In genomic region chr10:72083234-72084093, GRCh38 we compare ENCODE assay signal across 11 cellular contexts. TPM values are rescaled to one million over a fixed set of nuclear protein-coding genes. Genes with fewer than 3 reads are reported as not detected.
A peak's percentile ranks its signal among the peaks of the same experiment; 100 is the strongest.
DNase-seq lines count a peak whose midpoint lies in the region; ATAC-seq and TF ChIP-seq lines count a peak whose summit lies in the region.
"Had no signal": no experiment of that assay in that cellular context is flagged by ENCODE, and none has a peak within 500 bp of the region (broad histone marks: within the 10 kb centered on the region; RNA-seq: fewer than 3 reads in every experiment).

No MANE protein-coding gene starts in this region.

- intact Hi-C loops in left ventricle myocardium inferior (cut with micrococcal nuclease) (no loop called here), left ventricle myocardium superior (cut with micrococcal nuclease) (no loop called here)
- intact Hi-C loops in activated CD8-positive, alpha-beta T cell treated with anti-CD3 and anti-CD28 coated beads for 36 hours (cut with micrococcal nuclease) = loop anchor here (10.0 kb wide), 1 partner anchor 251 kb away; no protein-coding TSS in a partner anchor

- H3K27ac ChIP-seq in left ventricle myocardium inferior (replicated peaks) = peak overlapping the region; percentile 44
- no peak overlapping the region for H3K27ac ChIP-seq in endodermal cell (ENCODE audit: low read depth, low read length)
- H3K27ac ChIP-seq: SK-N-MC had no signal

- no peak for ATAC-seq in left ventricle myocardium superior
- peak; percentile 3 for ATAC-seq in activated CD8-positive, alpha-beta T cell treated with anti-CD3 and anti-CD28 coated beads for 36 hours
- ATAC-seq in effector memory CD8-positive, alpha-beta T cell (replicated peaks) = peak; percentile 49
- ATAC-seq in stimulated activated naive CD8-positive, alpha-beta T cell treated with anti-CD3 and anti-CD28 coated beads, Interleukin-15, Interleukin-2, amounts not matched to agents 100 U/mL and 50 U/mL, for 24 hours = peak; percentile 1

- H3K4me3 ChIP-seq in left ventricle myocardium inferior (no peak overlapping the region), endodermal cell (ENCODE audit: low read length) (no peak overlapping the region)
- H3K4me3 ChIP-seq: SK-N-MC had no signal

- H3K27me3 ChIP-seq in left ventricle myocardium inferior (ENCODE audit: low read depth) = peaks cover 13% of the 10 kb centered on the region
- H3K27me3 ChIP-seq in endodermal cell (ENCODE audit: control insufficient read depth, insufficient read depth, low read length, poor library complexity, severe bottlenecking) = peaks cover 40% of the 10 kb centered on the region

- peaks cover 49% of the 10 kb centered on the region for H3K36me3 Mint-ChIP-seq in activated CD8-positive, alpha-beta T cell treated with anti-CD3 and anti-CD28 coated beads for 36 hours (ENCODE audit: low read depth)
- H3K36me3 Mint-ChIP-seq in effector memory CD8-positive, alpha-beta T cell (ENCODE audit: insufficient read depth) = peaks cover 100% of the 10 kb centered on the region
- H3K36me3 Mint-ChIP-seq in endodermal cell (ENCODE audit: low read depth) = no peaks in the 10 kb centered on the region

- no peak overlapping the region for H3K9ac ChIP-seq in endodermal cell (ENCODE audit: extremely low read depth, low read length, poor library complexity, severe bottlenecking)

- in situ Hi-C loops in GM13976 (cut with MboI; ENCODE audit: low sequenced_read_pairs, unreplicated experiment) = no loop called here

- H3K36me3 ChIP-seq in left ventricle myocardium inferior (no peaks in the 10 kb centered on the region), endodermal cell (ENCODE audit: control insufficient read depth, insufficient read depth, low read length) (no peaks in the 10 kb centered on the region)

- peak overlapping the region; percentile 96 for H3K4me3 Mint-ChIP-seq in activated CD8-positive, alpha-beta T cell treated with anti-CD3 and anti-CD28 coated beads for 36 hours
- H3K4me3 Mint-ChIP-seq in effector memory CD8-positive, alpha-beta T cell = peak overlapping the region; percentile 94 to 97
- H3K4me3 Mint-ChIP-seq in endodermal cell = no peak overlapping the region

- peaks cover 76% of the 10 kb centered on the region for H3K4me1 Mint-ChIP-seq in activated CD8-positive, alpha-beta T cell treated with anti-CD3 and anti-CD28 coated beads for 36 hours (ENCODE audit: low read depth)
- H3K4me1 Mint-ChIP-seq in effector memory CD8-positive, alpha-beta T cell (ENCODE audit: low read depth in 2 of 2) = peaks cover 76 to 79% of the 10 kb centered on the region in 2 donors
- peaks cover 22% of the 10 kb centered on the region for H3K4me1 Mint-ChIP-seq in endodermal cell

- H3K4me1 ChIP-seq in left ventricle myocardium inferior (peaks cover 35% of the 10 kb centered on the region), endodermal cell (ENCODE audit: control insufficient read depth, insufficient read depth, low read length) (no peaks in the 10 kb centered on the region)

- H3K27me3 Mint-ChIP-seq in activated CD8-positive, alpha-beta T cell treated with anti-CD3 and anti-CD28 coated beads for 36 hours = no peaks in the 10 kb centered on the region
- H3K27me3 Mint-ChIP-seq in effector memory CD8-positive, alpha-beta T cell = no peaks in the 10 kb centered on the region
- peaks cover 38% of the 10 kb centered on the region for H3K27me3 Mint-ChIP-seq in endodermal cell (ENCODE audit: insufficient read depth)

- peak overlapping the region; percentile 68 for H3K27ac Mint-ChIP-seq in activated CD8-positive, alpha-beta T cell treated with anti-CD3 and anti-CD28 coated beads for 36 hours
- H3K27ac Mint-ChIP-seq in effector memory CD8-positive, alpha-beta T cell = peak overlapping the region; percentile 99
- no peak overlapping the region for H3K27ac Mint-ChIP-seq in endodermal cell

- WGBS in endodermal cell (ENCODE audit: insufficient coverage in 1 of 2, insufficient read length in 1 of 2), 2 experiments = 95% methylated on average over 3 to 10 of the region's 10 CpGs

- H3K9me3 ChIP-seq in left ventricle myocardium inferior (replicated peaks) = no peaks in the 10 kb centered on the region
- H3K9me3 ChIP-seq in endodermal cell (ENCODE audit: control insufficient read depth, low read length) = no peaks in the 10 kb centered on the region

- no peak for TF ChIP-seq CTCF in left ventricle myocardium inferior (IDR thresholded peaks at IDR 0.05; ENCODE audit: borderline replicate concordance)
- TF ChIP-seq CTCF in activated CD8-positive, alpha-beta T cell treated with anti-CD3 and anti-CD28 coated beads for 36 hours (IDR thresholded peaks at IDR 0.05) = no peak
- no peak for TF ChIP-seq CTCF in endodermal cell (conservative IDR thresholded peaks at IDR 0.05)
- TF ChIP-seq CTCF in GM13976 (IDR thresholded peaks at IDR 0.05; ENCODE audit: borderline replicate concordance, control extremely low read depth, extremely low read depth, insufficient read depth, missing control alignments) = no peak

- POLR2A ChIA-PET in activated CD8-positive, alpha-beta T cell treated with anti-CD3 and anti-CD28 coated beads for 36 hours (lab: Charles Lee) = interaction anchor here (0.6 to 2.2 kb wide), 9 partner anchors 10 to 253 kb away, joined by 3 to 7 read pairs (median 3); partner anchors contain the start of genes ANAPC16 and ASCC1

- CTCF ChIA-PET in activated CD8-positive, alpha-beta T cell treated with anti-CD3 and anti-CD28 coated beads for 36 hours (lab: Charles Lee) = interaction anchor here (1.1 kb wide), 1 partner anchor 35 kb away, joined by 5 read pairs; no protein-coding TSS in a partner anchor

- DNase-seq in left ventricle myocardium inferior (no peak), left ventricle myocardium superior (no peak), endodermal cell (no peak), GM13976 (ENCODE audit: low spot score) (no peak), HUDEP-2 (lab: John Stamatoyannopoulos, UW; ENCODE audit: unreplicated experiment in 76 of 76) (no peak)
- DNase-seq in activated CD8-positive, alpha-beta T cell treated with anti-CD3 and anti-CD28 coated beads for 36 hours = no peak
- DNase-seq in effector memory CD8-positive, alpha-beta T cell = peak; percentile 14 to 70 (median 67)
- peak; percentile 53 for DNase-seq in stimulated activated naive CD8-positive, alpha-beta T cell treated with anti-CD3 and anti-CD28 coated beads, Interleukin-15, Interleukin-2, amounts not matched to agents 100 U/mL and 50 U/mL, for 24 hours
- DNase-seq: midbrain, NCI-H187 treated with DMSO at 0.1 percent for 48 hours had no signal

- H3K9me3 Mint-ChIP-seq in activated CD8-positive, alpha-beta T cell treated with anti-CD3 and anti-CD28 coated beads for 36 hours = no peaks in the 10 kb centered on the region
- no peaks in the 10 kb centered on the region for H3K9me3 Mint-ChIP-seq in effector memory CD8-positive, alpha-beta T cell
- no peaks in the 10 kb centered on the region for H3K9me3 Mint-ChIP-seq in endodermal cell

RNA-seq across cellular contexts. Expression of gene SPOCK2, which starts 4.9 kb away (rescaled TPM):
- 8.6 TPM for total RNA-seq in left ventricle myocardium inferior
- total RNA-seq in left ventricle myocardium superior = 12.7 TPM
- total RNA-seq in activated CD8-positive, alpha-beta T cell treated with anti-CD3 and anti-CD28 coated beads for 36 hours = 100 to 1,000 TPM; 134 to 135 TPM
- 1 to 10 TPM; 1.6 to 3.7 TPM for total RNA-seq in endodermal cell
- 2.2 TPM for polyA plus RNA-seq in endodermal cell (2013, experiment 1 of 2)
- polyA plus RNA-seq in endodermal cell (2013, experiment 2 of 2) = 3.2 TPM

Comparison
In these comparisons a context has a peak if more than half of its experiments do, and no peak if none do; other contexts are left out.
1. DNase-seq: peak in effector memory CD8-positive, alpha-beta T cell (3 of 3) and stimulated activated naive CD8-positive, alpha-beta T cell treated with anti-CD3 and anti-CD28 coated beads, Interleukin-15, Interleukin-2, amounts not matched to agents 100 U/mL and 50 U/mL, for 24 hours (single experiment); none in left ventricle myocardium inferior (single experiment), left ventricle myocardium superior (single experiment), activated CD8-positive, alpha-beta T cell treated with anti-CD3 and anti-CD28 coated beads for 36 hours (single experiment), endodermal cell (single experiment), GM13976 (single experiment) and HUDEP-2 (0 of 76).